In genomic region chr13:31890946-31891345, GRCh38 we compare ENCODE assay signal across 1 cellular context.
TF ChIP-seq lines count a peak whose summit lies in the region.

No MANE protein-coding gene starts in this region.

TF ChIP-seq in SK-N-SH treated with all-trans-retinoic acid at 6 μM for 48 hours, 23 proteins besides CTCF, POLR2A, EP300 and RAD21 (continued from another document):
- TF ChIP-seq BACH2 (CRISPR knock-in tag; IDR thresholded peaks at IDR 0.05; ENCODE audit: borderline replicate concordance), result no peak
- TF ChIP-seq TOX (CRISPR knock-in tag; IDR thresholded peaks at IDR 0.05; ENCODE audit: borderline replicate concordance), result no peak
- no peak for TF ChIP-seq CREB5 (CRISPR knock-in tag; IDR thresholded peaks at IDR 0.05; ENCODE audit: low read depth)
- TF ChIP-seq ZFP3 (CRISPR knock-in tag; IDR thresholded peaks at IDR 0.05), result no peak
- no peak for TF ChIP-seq ZNF8 (CRISPR knock-in tag; IDR thresholded peaks at IDR 0.05)
- no peak for TF ChIP-seq TCF4 (CRISPR knock-in tag; IDR thresholded peaks at IDR 0.05; ENCODE audit: borderline replicate concordance)
- no peak for TF ChIP-seq POU6F1 (CRISPR knock-in tag; IDR thresholded peaks at IDR 0.05; ENCODE audit: borderline replicate concordance, low read depth)
- no peak for TF ChIP-seq ESRRG (CRISPR knock-in tag; IDR thresholded peaks at IDR 0.05)
- TF ChIP-seq CSDC2 (CRISPR knock-in tag; IDR thresholded peaks at IDR 0.05), result no peak
- no peak for TF ChIP-seq ZNF565 (CRISPR knock-in tag; conservative IDR thresholded peaks at IDR 0.05; ENCODE audit: low read depth)
- no peak for TF ChIP-seq CSRNP3 (CRISPR knock-in tag; IDR thresholded peaks at IDR 0.05)
- no peak for TF ChIP-seq PPARA (CRISPR knock-in tag; IDR thresholded peaks at IDR 0.05; ENCODE audit: borderline replicate concordance)
TF ChIP-seq in SK-N-SH treated with all-trans-retinoic acid at 6 μM for 48 hours: peak in this region for 0.
